24 cellular contexts compared by ENCODE assay signal in the genomic region with DNA sequence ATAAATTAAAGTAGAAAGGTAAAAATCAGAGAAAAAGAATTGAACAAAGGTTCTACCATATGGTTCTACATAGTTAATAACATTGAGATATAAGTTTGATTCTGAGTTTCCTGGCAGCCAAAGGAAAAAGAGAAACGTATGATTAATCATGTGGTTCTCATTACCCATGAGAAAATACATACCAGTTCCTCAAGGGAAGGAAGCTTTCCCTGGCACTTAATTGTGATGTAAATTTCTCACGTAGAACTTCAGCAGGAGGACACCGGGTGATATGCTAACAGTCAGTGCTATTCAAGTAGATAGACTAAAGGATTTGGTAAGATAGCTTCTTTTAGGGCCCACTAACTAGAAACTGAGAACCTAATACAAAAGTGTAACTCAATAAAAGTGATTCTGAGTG.
DNase-seq lines count a peak whose midpoint lies in the region; ATAC-seq and TF ChIP-seq lines count a peak whose summit lies in the region.
"Had no signal": no experiment of that assay in that cellular context is flagged by ENCODE, and none has a peak within 500 bp of the region (broad histone marks: within the 10 kb centered on the region; RNA-seq: fewer than 3 reads in every experiment).

No MANE protein-coding gene starts in this region.

- H3K4me3 Mint-ChIP-seq in WTC11: 0 out of 2 replicates have a peak overlapping the region, but pooled peaks have one; percentile 8
- H3K4me3 Mint-ChIP-seq: activated B cell treated with CpG ODN at 0.5 μM for 24 hours had no signal

- ATAC-seq in WTC11: peak; percentile 84
- ATAC-seq in HG03135 (IDR thresholded peaks at IDR 0.05; ENCODE audit: unreplicated experiment): no peak
- ATAC-seq: stimulated activated naive CD8-positive, alpha-beta T cell treated with anti-CD3 and anti-CD28 coated beads, Interleukin-15, Interleukin-2, amounts not matched to agents 100 U/mL and 50 U/mL, for 24 hours had no signal

- peak overlapping the region; percentile 72 to 75 for H3K27ac ChIP-seq in right atrium auricular region
- H3K27ac ChIP-seq in iPS-18a (ENCODE audit: low read length): peak overlapping the region; percentile 3
- peak overlapping the region; percentile 75 to 86 (median 83) for H3K27ac ChIP-seq in thyroid gland
- H3K27ac ChIP-seq in effector memory CD4-positive, alpha-beta T cell (ENCODE audit: insufficient read depth, low read length, poor library complexity, severe bottlenecking): no peak overlapping the region
- no peak overlapping the region for H3K27ac ChIP-seq in caudate nucleus (ENCODE audit: low read depth, low read length)

- H3K9me3 Mint-ChIP-seq in WTC11: peaks cover 9% of the 10 kb centered on the region; the same call in 1 of the 2 replicates
- H3K9me3 Mint-ChIP-seq: activated B cell treated with CpG ODN at 0.5 μM for 24 hours had no signal

- H3K27ac Mint-ChIP-seq in WTC11: peak overlapping the region; percentile 94
- H3K27ac Mint-ChIP-seq: activated B cell treated with CpG ODN at 0.5 μM for 24 hours had no signal

- TF ChIP-seq CTCF in right atrium auricular region (IDR thresholded peaks at IDR 0.05) (no peak), WTC11 (IDR thresholded peaks at IDR 0.05) (no peak), thyroid gland (IDR thresholded peaks at IDR 0.05) (no peak)

- 69 to 78% methylated on average over 3 of the region's 3 CpGs for WGBS in thyroid gland, 2 donors

- peaks cover 8% of the 10 kb centered on the region for H3K36me3 Mint-ChIP-seq in WTC11

- no peaks in the 10 kb centered on the region for H3K27me3 Mint-ChIP-seq in WTC11 (ENCODE audit: low read depth)
- H3K27me3 Mint-ChIP-seq: activated B cell treated with CpG ODN at 0.5 μM for 24 hours had no signal

- peaks cover 0 to 50% of the 10 kb centered on the region in 2 donors for H3K4me1 ChIP-seq in right atrium auricular region
- H3K4me1 ChIP-seq in iPS-18a (ENCODE audit: control insufficient read depth, low read depth, low read length): peaks cover 36% of the 10 kb centered on the region
- peaks cover 70 to 71% of the 10 kb centered on the region in 2 donors for H3K4me1 ChIP-seq in thyroid gland
- no peaks in the 10 kb centered on the region for H3K4me1 ChIP-seq in effector memory CD4-positive, alpha-beta T cell (ENCODE audit: control insufficient read depth, insufficient read depth, low read length, poor library complexity, severe bottlenecking)
- H3K4me1 ChIP-seq: Peyer's patch, prostate gland had no signal

- TF ChIP-seq POLR2A in thyroid gland (IDR thresholded peaks at IDR 0.05): no peak

- CTCF ChIA-PET in WTC11 (lab: Charles Lee): interaction anchor here (0.9 to 2.9 kb wide), 5 partner anchors 16 to 288 kb away, joined by 3 to 8 read pairs (median 5); no protein-coding TSS in a partner anchor

- no peaks in the 10 kb centered on the region for H3K9me3 ChIP-seq in right atrium auricular region
- H3K9me3 ChIP-seq in iPS-18a (ENCODE audit: control insufficient read depth, low read depth, low read length): no peaks in the 10 kb centered on the region
- H3K9me3 ChIP-seq in thyroid gland: no peaks in the 10 kb centered on the region
- no peaks in the 10 kb centered on the region for H3K9me3 ChIP-seq in effector memory CD4-positive, alpha-beta T cell (ENCODE audit: control insufficient read depth, low read length)
- H3K9me3 ChIP-seq: adrenal gland, HAP-1, Peyer's patch, prostate gland, upper lobe of left lung had no signal

- intact Hi-C loops in cardiac septum (cut with DNase I): no loop called here
- intact Hi-C loops in thyroid gland (cut with DNase I): no loop called here

- H3K4me1 Mint-ChIP-seq in WTC11: peaks cover 67% of the 10 kb centered on the region
- H3K4me1 Mint-ChIP-seq: activated B cell treated with CpG ODN at 0.5 μM for 24 hours had no signal

- H3K9ac ChIP-seq in iPS-18a (ENCODE audit: low read length): peak overlapping the region; percentile 35

- H3K27me3 ChIP-seq in right atrium auricular region (no peaks in the 10 kb centered on the region), iPS-18a (ENCODE audit: control insufficient read depth, insufficient read depth, low read length) (no peaks in the 10 kb centered on the region), thyroid gland (no peaks in the 10 kb centered on the region)
- H3K27me3 ChIP-seq in effector memory CD4-positive, alpha-beta T cell (replicated peaks; ENCODE audit: control insufficient read depth, insufficient read depth, low read length, poor library complexity, severe bottlenecking): no peaks in the 10 kb centered on the region
- H3K27me3 ChIP-seq: adrenal gland, Peyer's patch, upper lobe of left lung had no signal

- H3K4me3 ChIP-seq in right atrium auricular region (no peak overlapping the region), iPS-18a (ENCODE audit: low read length) (peak overlapping the region; percentile 33), thyroid gland (replicated peaks in 1 of 3) (no peak overlapping the region)
- no peak overlapping the region for H3K4me3 ChIP-seq in effector memory CD4-positive, alpha-beta T cell (ENCODE audit: insufficient read depth, low read depth, low read length, poor library complexity, severe bottlenecking)
- H3K4me3 ChIP-seq: adrenal gland, HAP-1, Peyer's patch, prostate gland, skin epidermis, upper lobe of left lung had no signal

- POLR2A ChIA-PET in WTC11 (lab: Charles Lee): no interaction called here

- H3K36me3 ChIP-seq in right atrium auricular region (no peaks in the 10 kb centered on the region), iPS-18a (ENCODE audit: control insufficient read depth, low read depth, low read length) (no peaks in the 10 kb centered on the region), thyroid gland (no peaks in the 10 kb centered on the region)
- H3K36me3 ChIP-seq in effector memory CD4-positive, alpha-beta T cell (ENCODE audit: control insufficient read depth, insufficient read depth, low read length): no peaks in the 10 kb centered on the region
- H3K36me3 ChIP-seq: adrenal gland, HAP-1, Peyer's patch, prostate gland, upper lobe of left lung had no signal

- no peak for DNase-seq in right atrium auricular region (ENCODE audit: low spot score)
- DNase-seq in cardiac septum (ENCODE audit: low spot score): no peak
- no peak for DNase-seq in WTC11 (ENCODE audit: low spot score)
- no peak for DNase-seq in thyroid gland
- no peak for DNase-seq in effector memory CD4-positive, alpha-beta T cell
- no peak for DNase-seq in caudate nucleus (lab: John Stamatoyannopoulos, UW)
- DNase-seq: activated B cell treated with CpG ODN at 0.5 μM for 24 hours; activated effector memory CD4-positive, alpha-beta T cell treated with Interleukin-2 at 50 U/mL for 16 hours; adrenal gland; dermis blood vessel endothelial cell; DMS79; erythroblast; Kasumi-1; NCI-H1092; NCI-H2029 treated with DMSO at 0.1 percent for 48 hours; NCI-H446 treated with DMSO at 0.1 percent for 48 hours; Peyer's patch; stimulated activated naive CD8-positive, alpha-beta T cell treated with anti-CD3 and anti-CD28 coated beads, Interleukin-15, Interleukin-2, amounts not matched to agents 100 U/mL and 50 U/mL, for 24 hours; upper lobe of left lung had no signal

TF ChIP-seq in WTC11, 78 proteins besides CTCF, POLR2A, EP300 and RAD21:
- TF ChIP-seq USF2 (CRISPR knock-in tag; IDR thresholded peaks at IDR 0.05): peak; percentile 59
- TF ChIP-seq, protein P1, sequence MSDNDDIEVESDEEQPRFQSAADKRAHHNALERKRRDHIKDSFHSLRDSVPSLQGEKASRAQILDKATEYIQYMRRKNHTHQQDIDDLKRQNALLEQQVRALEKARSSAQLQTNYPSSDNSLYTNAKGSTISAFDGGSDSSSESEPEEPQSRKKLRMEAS (CRISPR knock-in tag; IDR thresholded peaks at IDR 0.05): no peak
- TF ChIP-seq GRHL2 (CRISPR knock-in tag; IDR thresholded peaks at IDR 0.05; ENCODE audit: insufficient replicate concordance, severe bottlenecking): no peak
- no peak for TF ChIP-seq NR1H2 (CRISPR knock-in tag; IDR thresholded peaks at IDR 0.05)
- peak; percentile 23; the same call in 1 of the 2 replicates for TF ChIP-seq USF1 (CRISPR knock-in tag; IDR thresholded peaks at IDR 0.05)
- no peak for TF ChIP-seq ZBTB43 (CRISPR knock-in tag; IDR thresholded peaks at IDR 0.05)
TF ChIP-seq in WTC11: peak in this region for 2.

Comparison
In these comparisons a context has a peak if more than half of its experiments do, and no peak if none do; other contexts are left out.
1. H3K27ac ChIP-seq: peak in right atrium auricular region (2 of 2), iPS-18a (single experiment) and thyroid gland (3 of 3); none in effector memory CD4-positive, alpha-beta T cell (single experiment) and caudate nucleus (single experiment).